Comparison of ENCODE assay signal across 21 cellular contexts in the genomic region with DNA sequence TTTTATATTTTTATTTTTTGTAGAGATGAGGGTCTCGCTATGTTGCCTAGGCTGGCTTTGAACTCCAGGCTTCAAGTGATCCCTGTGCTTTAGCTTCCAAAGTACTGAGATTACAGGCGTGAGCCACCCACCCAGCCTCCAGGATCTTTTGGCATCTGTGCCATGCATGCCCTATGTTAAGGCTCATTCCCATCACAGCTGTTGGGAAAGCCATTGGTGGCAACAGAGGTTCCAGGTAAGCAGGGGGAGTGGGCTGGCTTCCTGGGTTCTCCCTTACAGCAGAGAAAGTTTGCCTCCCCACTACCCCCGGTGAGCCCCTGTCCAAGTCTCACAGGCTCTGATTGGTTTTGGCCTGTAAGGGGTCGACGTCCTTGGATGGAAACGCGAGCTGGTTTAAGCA.
"Had no signal": no experiment of that assay in that cellular context is flagged by ENCODE, and none has a peak within 500 bp of the region (broad histone marks: within the 10 kb centered on the region; RNA-seq: fewer than 3 reads in every experiment).

No MANE protein-coding gene starts in this region.

- DNase-seq: colonic mucosa; cortex of kidney; effector CD8-positive, alpha-beta T cell; effector memory CD8-positive, alpha-beta T cell; endodermal cell; erythroblast; foreskin keratinocyte; heart left ventricle; hypothalamus; immature natural killer cell; left cardiac atrium; left lung; left ventricle myocardium superior; lower lobe of right lung; mammary epithelial cell; mesendoderm; midbrain had no signal

- H3K27ac ChIP-seq: colonic mucosa, epithelial cell of prostate, foreskin keratinocyte, gastroesophageal sphincter, heart left ventricle, hepatocyte, left lung, lower lobe of right lung had no signal

- H3K36me3 ChIP-seq: colonic mucosa, gastroesophageal sphincter, heart left ventricle, left lung, lower lobe of right lung had no signal

- ATAC-seq: effector memory CD8-positive, alpha-beta T cell; esophagus mucosa; foreskin keratinocyte; gastroesophageal sphincter; heart left ventricle; left cardiac atrium; left lung; left ventricle myocardium superior; lower lobe of right lung had no signal

- H3K4me3 ChIP-seq: colonic mucosa, gastroesophageal sphincter, heart left ventricle, hepatocyte, left lung, lower lobe of right lung had no signal

- H3K4me1 ChIP-seq: colonic mucosa, foreskin keratinocyte, gastroesophageal sphincter, left lung, lower lobe of right lung had no signal

- H3K27me3 ChIP-seq: colonic mucosa, foreskin keratinocyte, gastroesophageal sphincter, heart left ventricle, hepatocyte, left lung had no signal

- H3K9me3 ChIP-seq: colonic mucosa, gastroesophageal sphincter, left lung, lower lobe of right lung had no signal
